9 cellular contexts compared by ENCODE assay signal in genomic region chr5:60521379-60522298, GRCh38.
DNase-seq lines count a peak whose midpoint lies in the region; ATAC-seq, FAIRE-seq and TF ChIP-seq lines count a peak whose summit lies in the region.
"Had no signal": no experiment of that assay in that cellular context is flagged by ENCODE, and none has a peak within 500 bp of the region (broad histone marks: within the 10 kb centered on the region; RNA-seq: fewer than 3 reads in every experiment).

No MANE protein-coding gene starts in this region.

- DNase-seq in DND-41, result no peak
- no peak for DNase-seq in astrocyte (ENCODE audit: low read depth)
- no peak for DNase-seq in Ammon's horn (ENCODE audit: low spot score)
- no peak for DNase-seq in T1000 (lab: John Stamatoyannopoulos, UW)
- DNase-seq in activated CD4-positive, alpha-beta memory T cell treated with anti-CD3 and anti-CD28 coated beads for 36 hours, result no peak
- no peak for DNase-seq in HTR-8/SVneo (ENCODE audit: insufficient read length, low spot score)
- DNase-seq: CD8-positive, alpha-beta T cell had no signal

- H4K20me1 ChIP-seq in DND-41 (ENCODE audit: insufficient read depth, low read length) (no peaks in the 10 kb centered on the region), astrocyte (ENCODE audit: insufficient read depth, low read length) (no peaks in the 10 kb centered on the region)

- H3K27ac ChIP-seq in DND-41 (ENCODE audit: low read length) (no peak overlapping the region), astrocyte (ENCODE audit: low read depth, low read length) (peak overlapping the region; percentile 25)

- H3K4me3 ChIP-seq in DND-41 (ENCODE audit: low read depth in 1 of 2, low read length in 2 of 2) (no peak overlapping the region), astrocyte (ENCODE audit: insufficient read depth, low read depth, low read length) (no peak overlapping the region)

- H3K36me3 Mint-ChIP-seq in astrocyte (ENCODE audit: low read depth, unreplicated experiment), result no peaks in the 10 kb centered on the region
- H3K36me3 Mint-ChIP-seq in activated CD4-positive, alpha-beta memory T cell treated with anti-CD3 and anti-CD28 coated beads for 36 hours, result no peaks in the 10 kb centered on the region
- H3K36me3 Mint-ChIP-seq: CD8-positive, alpha-beta T cell had no signal

- no peak for FAIRE-seq in astrocyte (lab: Jason Lieb, UNC)
- no peak for FAIRE-seq in HTR-8/SVneo (lab: Jason Lieb, UNC)

- H3K9me3 Mint-ChIP-seq in astrocyte (ENCODE audit: unreplicated experiment), result no peaks in the 10 kb centered on the region
- H3K9me3 Mint-ChIP-seq in activated CD4-positive, alpha-beta memory T cell treated with anti-CD3 and anti-CD28 coated beads for 36 hours, result no peaks in the 10 kb centered on the region
- H3K9me3 Mint-ChIP-seq: CD8-positive, alpha-beta T cell had no signal

- CTCF ChIA-PET in activated CD4-positive, alpha-beta memory T cell treated with anti-CD3 and anti-CD28 coated beads for 36 hours (lab: Charles Lee), result no interaction called here

- H2AFZ ChIP-seq in DND-41 (ENCODE audit: low read depth, low read length) (no peak overlapping the region), astrocyte (ENCODE audit: low read depth, low read length) (no peak overlapping the region)

- H3K4me3 Mint-ChIP-seq in astrocyte (ENCODE audit: unreplicated experiment), result no peak overlapping the region
- no peak overlapping the region for H3K4me3 Mint-ChIP-seq in activated CD4-positive, alpha-beta memory T cell treated with anti-CD3 and anti-CD28 coated beads for 36 hours
- H3K4me3 Mint-ChIP-seq: CD8-positive, alpha-beta T cell had no signal

- H3K4me2 ChIP-seq in DND-41 (ENCODE audit: insufficient read depth, low read length), result no peak overlapping the region
- H3K4me2 ChIP-seq in astrocyte (ENCODE audit: low read length), result peak overlapping the region; percentile 61

- H3K27me3 ChIP-seq in DND-41 (ENCODE audit: insufficient read depth, low read length, poor library complexity) (no peaks in the 10 kb centered on the region), astrocyte (ENCODE audit: insufficient read depth, low read length) (no peaks in the 10 kb centered on the region)

- TF ChIP-seq CTCF in DND-41 (IDR thresholded peaks at IDR 0.05; ENCODE audit: borderline replicate concordance, extremely low read depth, low read length, poor library complexity, severe bottlenecking), result no peak
- no peak for TF ChIP-seq CTCF in astrocyte (IDR thresholded peaks at IDR 0.05; ENCODE audit: insufficient read depth, low read depth, low read length)

- H3K9me3 ChIP-seq in DND-41 (ENCODE audit: insufficient read depth, low read length, severe bottlenecking) (no peaks in the 10 kb centered on the region), astrocyte (ENCODE audit: insufficient read depth, low read depth, low read length) (no peaks in the 10 kb centered on the region)

- intact Hi-C loops in activated CD4-positive, alpha-beta memory T cell treated with anti-CD3 and anti-CD28 coated beads for 36 hours (cut with micrococcal nuclease), result no loop called here

- H3K9ac ChIP-seq in DND-41 (ENCODE audit: low read depth, low read length), result no peak overlapping the region
- no peak overlapping the region for H3K9ac ChIP-seq in astrocyte (ENCODE audit: low read length)

- peaks cover 8% of the 10 kb centered on the region for H3K27me3 Mint-ChIP-seq in astrocyte (ENCODE audit: low read depth, unreplicated experiment)
- no peaks in the 10 kb centered on the region for H3K27me3 Mint-ChIP-seq in activated CD4-positive, alpha-beta memory T cell treated with anti-CD3 and anti-CD28 coated beads for 36 hours

- peak; percentile 35; the same call in 1 of the 3 replicates for ATAC-seq in DND-41 (ENCODE audit: insufficient read depth, low read depth)
- peak; percentile 46 for ATAC-seq in GM19467 (IDR thresholded peaks at IDR 0.05; ENCODE audit: unreplicated experiment)
- peak; percentile 49 for ATAC-seq in HG03280 (IDR thresholded peaks at IDR 0.05; ENCODE audit: unreplicated experiment)
- ATAC-seq: CD8-positive, alpha-beta T cell had no signal

- peaks cover 3% of the 10 kb centered on the region for H3K4me1 Mint-ChIP-seq in astrocyte (ENCODE audit: low read depth, unreplicated experiment)
- H3K4me1 Mint-ChIP-seq in activated CD4-positive, alpha-beta memory T cell treated with anti-CD3 and anti-CD28 coated beads for 36 hours (ENCODE audit: low read depth), result no peaks in the 10 kb centered on the region

- H3K79me2 ChIP-seq in DND-41 (ENCODE audit: insufficient read depth, low read length), result no peaks in the 10 kb centered on the region
- no peaks in the 10 kb centered on the region for H3K79me2 ChIP-seq in astrocyte (ENCODE audit: insufficient read depth, low read length)

- peaks cover 18% of the 10 kb centered on the region for H3K4me1 ChIP-seq in DND-41 (ENCODE audit: insufficient read depth, low read length)
- peaks cover 17% of the 10 kb centered on the region for H3K4me1 ChIP-seq in astrocyte (ENCODE audit: insufficient read depth, low read length)

- POLR2A ChIA-PET in activated CD4-positive, alpha-beta memory T cell treated with anti-CD3 and anti-CD28 coated beads for 36 hours (lab: Charles Lee), result no interaction called here

- H3K36me3 ChIP-seq in DND-41 (ENCODE audit: insufficient read depth, low read length), result no peaks in the 10 kb centered on the region
- H3K36me3 ChIP-seq in astrocyte (ENCODE audit: insufficient read depth, low read length), result no peaks in the 10 kb centered on the region

- no peak overlapping the region for H3K27ac Mint-ChIP-seq in astrocyte (ENCODE audit: unreplicated experiment)
- H3K27ac Mint-ChIP-seq in activated CD4-positive, alpha-beta memory T cell treated with anti-CD3 and anti-CD28 coated beads for 36 hours, result no peak overlapping the region
- H3K27ac Mint-ChIP-seq: CD8-positive, alpha-beta T cell had no signal
